ENCODE assay signal across 22 cellular contexts in genomic region chr20:4490045-4490444, GRCh38.
"Had no signal": no experiment of that assay in that cellular context is flagged by ENCODE, and none has a peak within 500 bp of the region (broad histone marks: within the 10 kb centered on the region; RNA-seq: fewer than 3 reads in every experiment).

No MANE protein-coding gene starts in this region.

- DNase-seq: cerebellar nuclear complex; dermis blood vessel endothelial cell; endodermal cell; heart right ventricle; left ventricle myocardium inferior; lower lobe of right lung; midbrain; occipital lobe; spleen; stimulated activated CD4-positive, alpha-beta T cell treated with anti-CD3 and anti-CD28 coated beads, Interleukin-15, amount 100 ng/mL, for 24 hours; stimulated activated CD4-positive, alpha-beta T cell treated with anti-CD3 and anti-CD28 coated beads, Interleukin-1b, Interleukin-23, amount 100 ng/mL, for 48 hours; stimulated activated CD4-positive, alpha-beta T cell treated with anti-CD3 and anti-CD28 coated beads, Interleukin-4, amount 100 ng/mL, for 24 hours; stimulated activated naive CD4-positive, alpha-beta T cell; stomach; substantia nigra; transverse colon had no signal

- H2AFZ ChIP-seq: parathyroid adenoma had no signal

- H3K79me2 ChIP-seq: parathyroid adenoma had no signal

- H3K27me3 ChIP-seq: stomach, transverse colon had no signal

- H3K27ac ChIP-seq: heart right ventricle, left ventricle myocardium inferior, lower lobe of right lung, parathyroid adenoma, prostate gland, spleen, stomach, thoracic aorta, transverse colon had no signal

- H3K4me1 ChIP-seq: heart right ventricle, left ventricle myocardium inferior, lower lobe of right lung, parathyroid adenoma, prostate gland, spleen, stomach, transverse colon had no signal

- H3K9me3 Mint-ChIP-seq: endodermal cell, memory B cell, nephron had no signal

- H3K36me3 Mint-ChIP-seq: memory B cell had no signal

- H3K9me3 ChIP-seq: heart right ventricle, left ventricle myocardium inferior, lower lobe of right lung, prostate gland, spleen, stomach, thoracic aorta, transverse colon had no signal

- ATAC-seq: heart right ventricle, lower lobe of right lung, sciatic nerve had no signal

- H3K27ac Mint-ChIP-seq: endodermal cell, memory B cell, nephron had no signal

- H3K4me3 Mint-ChIP-seq: endodermal cell, memory B cell, nephron had no signal

- H3K9ac ChIP-seq: parathyroid adenoma had no signal

- H3K4me1 Mint-ChIP-seq: endodermal cell, memory B cell, nephron had no signal

- H3K36me3 ChIP-seq: heart right ventricle, left ventricle myocardium inferior, lower lobe of right lung, prostate gland, spleen, stomach, thoracic aorta, transverse colon had no signal

- H3K4me3 ChIP-seq: heart right ventricle, left ventricle myocardium inferior, lower lobe of right lung, prostate gland, spleen, stomach, thoracic aorta, transverse colon had no signal
